9 cellular contexts compared by ENCODE assay signal in genomic region chr16:31333686-31334649, GRCh38. TPM values are rescaled to one million over a fixed set of nuclear protein-coding genes. Genes with fewer than 3 reads are reported as not detected.
DNase-seq lines count a peak whose midpoint lies in the region; ATAC-seq, FAIRE-seq and TF ChIP-seq lines count a peak whose summit lies in the region.
"Had no signal": no experiment of that assay in that cellular context is flagged by ENCODE, and none has a peak within 500 bp of the region (broad histone marks: within the 10 kb centered on the region; RNA-seq: fewer than 3 reads in every experiment).

No MANE protein-coding gene starts in this region.

- TF ChIP-seq RAD21 in HepG2 (CRISPR knock-in tag; IDR thresholded peaks at IDR 0.05): peak; percentile 80

- POLR2A ChIA-PET in HepG2 (lab: Yijun Ruan, JAX): interaction anchor here (1.0 kb wide), 1 partner anchor 191 kb away, joined by 3 read pairs; no protein-coding TSS in a partner anchor

- H3K36me3 Mint-ChIP-seq in activated naive CD8-positive, alpha-beta T cell treated with anti-CD3 and anti-CD28 coated beads for 36 hours: no peaks in the 10 kb centered on the region

- TF ChIP-seq CTCF in NB4 (IDR thresholded peaks at IDR 0.05; ENCODE audit: low read depth, low read length) (peak; percentile 61), HepG2 (CRISPR knock-in tag; IDR thresholded peaks at IDR 0.05) (peak; percentile 84), suprapubic skin (IDR thresholded peaks at IDR 0.05) (peak in 1 of 2 donors; percentile 12)

- no peak overlapping the region for H3K4me3 Mint-ChIP-seq in activated naive CD8-positive, alpha-beta T cell treated with anti-CD3 and anti-CD28 coated beads for 36 hours

- H3K4me2 ChIP-seq in HepG2 (ENCODE audit: low read depth, low read length): no peak overlapping the region

- H3K27me3 Mint-ChIP-seq in activated naive CD8-positive, alpha-beta T cell treated with anti-CD3 and anti-CD28 coated beads for 36 hours: no peaks in the 10 kb centered on the region

- no peak overlapping the region for H3K27ac Mint-ChIP-seq in activated naive CD8-positive, alpha-beta T cell treated with anti-CD3 and anti-CD28 coated beads for 36 hours

- H3K4me1 ChIP-seq in HepG2 (ENCODE audit: insufficient read depth, low read length) (no peaks in the 10 kb centered on the region), suprapubic skin (peaks cover 19% of the 10 kb centered on the region)

- ATAC-seq in GM18858 (IDR thresholded peaks at IDR 0.05; ENCODE audit: unreplicated experiment) (peak; percentile 57), HepG2 (peak; percentile 93)

- TF ChIP-seq POLR2A in NB4 (IDR thresholded peaks at IDR 0.05; ENCODE audit: extremely low read depth, insufficient read length) (no peak), HepG2 (IDR thresholded peaks at IDR 0.05; ENCODE audit: insufficient read depth in 1 of 2, low read depth in 2 of 2, low read length in 2 of 2) (no peak), suprapubic skin (IDR thresholded peaks at IDR 0.05) (no peak)

- peaks cover 1% of the 10 kb centered on the region for H3K9me3 Mint-ChIP-seq in activated naive CD8-positive, alpha-beta T cell treated with anti-CD3 and anti-CD28 coated beads for 36 hours

- H3K36me3 ChIP-seq in HepG2 (replicated peaks in 1 of 2; ENCODE audit: control insufficient read depth in 1 of 2, insufficient read depth in 2 of 2, low read length in 2 of 2): no peaks in the 10 kb centered on the region
- H3K36me3 ChIP-seq in suprapubic skin: no peaks in the 10 kb centered on the region

- TF ChIP-seq EP300 in HepG2 (IDR thresholded peaks at IDR 0.05; ENCODE audit: low read depth in 2 of 2, low read length in 2 of 2) (no peak), HepG2 (CRISPR knock-in tag; IDR thresholded peaks at IDR 0.05; ENCODE audit: borderline replicate concordance) (no peak), suprapubic skin (IDR thresholded peaks at IDR 0.05) (no peak)

- intact Hi-C loops in HepG2 (cut with micrococcal nuclease; ENCODE audit: unreplicated experiment): no loop called here

- DNase-seq in COR-L47 (lab: John Stamatoyannopoulos, UW): peak; percentile 28
- DNase-seq in NB4 (ENCODE audit: low read depth): peak; percentile 68
- peak; percentile 29 for DNase-seq in activated naive CD8-positive, alpha-beta T cell treated with anti-CD3 and anti-CD28 coated beads for 36 hours
- DNase-seq in HepG2 (ENCODE audit: low spot score): peak; percentile 66
- no peak for DNase-seq in RCC 7860 (ENCODE audit: low spot score)
- no peak for DNase-seq in suprapubic skin (ENCODE audit: low spot score in 2 of 2)
- no peak for DNase-seq in retina

- 8% methylated on average over 5 of the region's 5 CpGs for WGBS in HepG2 (ENCODE audit: low lambda C conversion rate)
- WGBS in suprapubic skin: 22% methylated on average over 5 of the region's 5 CpGs

- FAIRE-seq in HepG2 (lab: Jason Lieb, UNC): peak; percentile 65
- FAIRE-seq in RCC 7860 (lab: Jason Lieb, UNC): no peak
- FAIRE-seq: endothelial cell of umbilical vein had no signal

- no peaks in the 10 kb centered on the region for H4K20me1 ChIP-seq in HepG2 (ENCODE audit: insufficient read depth, low read length)

- H3K4me1 Mint-ChIP-seq in activated naive CD8-positive, alpha-beta T cell treated with anti-CD3 and anti-CD28 coated beads for 36 hours: peaks cover 28% of the 10 kb centered on the region

- CTCF ChIA-PET in HepG2 (lab: Yijun Ruan, JAX; ENCODE audit: low intra/inter-chr PET ratio, low total read pairs): interaction anchor here (1.0 kb wide), 1 partner anchor 349 kb away, joined by 5 read pairs; the partner anchor contains the start of gene HSD3B7

- no peak overlapping the region for H3K9ac ChIP-seq in HepG2 (ENCODE audit: insufficient read depth, low read depth, low read length)

- H3K4me3 ChIP-seq in NB4 (ENCODE audit: low read depth, low read length): no peak overlapping the region
- no peak overlapping the region for H3K4me3 ChIP-seq in HepG2 (replicated peaks in 1 of 3; ENCODE audit: insufficient read depth in 1 of 3, low read depth in 2 of 3, low read length in 3 of 3)
- no peak overlapping the region for H3K4me3 ChIP-seq in suprapubic skin

- in situ Hi-C loops in HepG2 (cut with HindIII; ENCODE audit: extremely low pct_ligation_motif_present, low pct_unique_long_range_greater_than_20kb): no loop called here

- H3K27me3 ChIP-seq in HepG2 (ENCODE audit: control insufficient read depth in 1 of 2, insufficient read depth in 2 of 2, low read length in 2 of 2) (peaks cover 7 to 64% of the 10 kb centered on the region in 2 experiments), suprapubic skin (peaks cover 39% of the 10 kb centered on the region)

- no peak overlapping the region for H2AFZ ChIP-seq in HepG2 (ENCODE audit: low read length)

- H3K27ac ChIP-seq in HepG2 (ENCODE audit: extremely low read length, insufficient read depth, low read length) (no peak overlapping the region), suprapubic skin (no peak overlapping the region)

- H3K79me2 ChIP-seq in HepG2 (ENCODE audit: insufficient read depth, low read length): no peaks in the 10 kb centered on the region

- H3K9me3 ChIP-seq in HepG2 (ENCODE audit: low read length): no peaks in the 10 kb centered on the region
- no peaks in the 10 kb centered on the region for H3K9me3 ChIP-seq in suprapubic skin

- BruUV-seq in HepG2 (replicated peaks; lab: Mats Ljungman, UMichigan): no TSS peak

RNA-seq across cellular contexts. Expression of gene ITGAX, which starts 21.0 kb away (rescaled TPM):
- total RNA-seq in activated naive CD8-positive, alpha-beta T cell treated with anti-CD3 and anti-CD28 coated beads for 36 hours: 1 to 10 TPM; 1.4 to 1.6 TPM
- total RNA-seq in HepG2 (2016; rRNA removed; fragmentation: Illumina TruSeq; extraction: Trizol): not detected in 2 replicates
- 0.18 TPM in 1 of 2 replicates, not detected in the other for total RNA-seq in HepG2 (2016; cell fraction: cytosol; rRNA removed; fragmentation: Illumina TruSeq; extraction: Trizol; ENCODE audit: low read depth)
- total RNA-seq in HepG2 (2016; cell fraction: insoluble cytoplasmic fraction; rRNA removed; fragmentation: Illumina TruSeq; extraction: Trizol): not detected in 2 replicates
- total RNA-seq in HepG2 (2016; cell fraction: membrane; rRNA removed; fragmentation: Illumina TruSeq; extraction: Trizol): not detected in 2 replicates
- total RNA-seq in HepG2 (2016; cell fraction: nucleus; rRNA removed; fragmentation: Illumina TruSeq; extraction: Trizol): not detected in 2 replicates
- polyA plus RNA-seq in HepG2 (2011; rRNA removed): 0.32 and 0.42 TPM in 2 replicates
- 0.12 and 0.23 TPM in 2 replicates for polyA plus RNA-seq in HepG2 (2011; cell fraction: cytosol; rRNA removed)
- polyA plus RNA-seq in HepG2 (2011; cell fraction: nucleus; rRNA removed): 1.00 and 1.2 TPM in 2 replicates
- 0.07 and 0.17 TPM in 2 replicates for polyA plus RNA-seq in HepG2 (2012)
- not detected in 2 replicates for polyA plus RNA-seq in HepG2 (2016; cell fraction: cytosol; fragmentation: Illumina TruSeq; extraction: Trizol; ENCODE audit: low read depth)
- polyA plus RNA-seq in HepG2 (2016; cell fraction: insoluble cytoplasmic fraction; fragmentation: Illumina TruSeq; extraction: Trizol; ENCODE audit: low read depth): not detected in 2 replicates
- polyA plus RNA-seq in HepG2 (2016; cell fraction: membrane; fragmentation: Illumina TruSeq; extraction: Trizol; ENCODE audit: low read depth): not detected in 2 replicates
- not detected in 2 replicates for polyA plus RNA-seq in HepG2 (2016; cell fraction: nucleus; fragmentation: Illumina TruSeq; extraction: Trizol; ENCODE audit: insufficient read depth, low read depth)
- polyA minus RNA-seq in HepG2 (2011; rRNA and poly(A)+ RNA removed; ENCODE audit: low replicate concordance): 0.05 and 0.28 TPM in 2 replicates
- polyA minus RNA-seq in HepG2 (2011; cell fraction: cytosol; rRNA and poly(A)+ RNA removed): 0.30 TPM in 1 of 2 replicates, not detected in the other
- polyA minus RNA-seq in HepG2 (2011; cell fraction: nucleus; rRNA and poly(A)+ RNA removed): 0.13 and 0.37 TPM in 2 replicates
- total RNA-seq in suprapubic skin: 1 to 10 TPM in 3 of 4 donors, not detected in 1; 1.1 to 2.0 (median 1.2) TPM

RNA-seq across cellular contexts. Expression of gene ITGAD, which starts 59.2 kb away (rescaled TPM):
- not detected for total RNA-seq in activated naive CD8-positive, alpha-beta T cell treated with anti-CD3 and anti-CD28 coated beads for 36 hours
- not detected in 2 replicates for total RNA-seq in HepG2 (2016; rRNA removed; fragmentation: Illumina TruSeq; extraction: Trizol)
- not detected in 2 replicates for total RNA-seq in HepG2 (2016; cell fraction: cytosol; rRNA removed; fragmentation: Illumina TruSeq; extraction: Trizol; ENCODE audit: low read depth)
- total RNA-seq in HepG2 (2016; cell fraction: insoluble cytoplasmic fraction; rRNA removed; fragmentation: Illumina TruSeq; extraction: Trizol): not detected in 2 replicates
- not detected in 2 replicates for total RNA-seq in HepG2 (2016; cell fraction: membrane; rRNA removed; fragmentation: Illumina TruSeq; extraction: Trizol)
- total RNA-seq in HepG2 (2016; cell fraction: nucleus; rRNA removed; fragmentation: Illumina TruSeq; extraction: Trizol): not detected in 2 replicates
- not detected in 2 replicates for polyA plus RNA-seq in HepG2 (2011; rRNA removed)
- not detected in 2 replicates for polyA plus RNA-seq in HepG2 (2011; cell fraction: cytosol; rRNA removed)
- not detected in 2 replicates for polyA plus RNA-seq in HepG2 (2011; cell fraction: nucleus; rRNA removed)
- polyA plus RNA-seq in HepG2 (2012): not detected in 2 replicates
- not detected in 2 replicates for polyA plus RNA-seq in HepG2 (2016; cell fraction: cytosol; fragmentation: Illumina TruSeq; extraction: Trizol; ENCODE audit: low read depth)
- polyA plus RNA-seq in HepG2 (2016; cell fraction: insoluble cytoplasmic fraction; fragmentation: Illumina TruSeq; extraction: Trizol; ENCODE audit: low read depth): not detected in 2 replicates
- polyA plus RNA-seq in HepG2 (2016; cell fraction: membrane; fragmentation: Illumina TruSeq; extraction: Trizol; ENCODE audit: low read depth): not detected in 2 replicates
- polyA plus RNA-seq in HepG2 (2016; cell fraction: nucleus; fragmentation: Illumina TruSeq; extraction: Trizol; ENCODE audit: insufficient read depth, low read depth): not detected in 2 replicates
- polyA minus RNA-seq in HepG2 (2011; rRNA and poly(A)+ RNA removed; ENCODE audit: low replicate concordance): not detected in 2 replicates
- polyA minus RNA-seq in HepG2 (2011; cell fraction: cytosol; rRNA and poly(A)+ RNA removed): not detected in 2 replicates
- polyA minus RNA-seq in HepG2 (2011; cell fraction: nucleus; rRNA and poly(A)+ RNA removed): not detected in 2 replicates
- not detected for total RNA-seq in suprapubic skin
- total RNA-seq: endothelial cell of umbilical vein had no signal
- polyA plus RNA-seq: endothelial cell of umbilical vein had no signal

Comparison
In these comparisons a context has a peak if more than half of its experiments do, and no peak if none do; other contexts are left out.
1. DNase-seq: peak in COR-L47 (single experiment), NB4 (single experiment), activated naive CD8-positive, alpha-beta T cell treated with anti-CD3 and anti-CD28 coated beads for 36 hours (single experiment) and HepG2 (single experiment); none in RCC 7860 (single experiment), suprapubic skin (0 of 2) and retina (single experiment).